In genomic region chr5:75720882-75721281, GRCh38 we compare ENCODE assay signal across 1 cellular context.
TF ChIP-seq lines count a peak whose summit lies in the region.

No MANE protein-coding gene starts in this region.

TF ChIP-seq in HepG2, 621 proteins besides CTCF, POLR2A, EP300 and RAD21 (continued from another document and continues in another):
- peak; percentile 77; the same call in 1 of the 2 replicates for TF ChIP-seq ZBTB25 (CRISPR knock-in tag; IDR thresholded peaks at IDR 0.05)
- TF ChIP-seq ZNF816 (CRISPR knock-in tag; IDR thresholded peaks at IDR 0.05; ENCODE audit: borderline replicate concordance), result no peak
- TF ChIP-seq BRD4 (CRISPR knock-in tag; IDR thresholded peaks at IDR 0.05), result no peak
- TF ChIP-seq ZNF710 (CRISPR knock-in tag; IDR thresholded peaks at IDR 0.05; ENCODE audit: borderline replicate concordance), result no peak
- no peak for TF ChIP-seq ZSCAN20 (CRISPR knock-in tag; IDR thresholded peaks at IDR 0.05; ENCODE audit: borderline replicate concordance)
- no peak for TF ChIP-seq GRHL1 (CRISPR knock-in tag; conservative IDR thresholded peaks at IDR 0.05)
- no peak for TF ChIP-seq SETDB1 (CRISPR knock-in tag; IDR thresholded peaks at IDR 0.05; ENCODE audit: borderline replicate concordance)
- TF ChIP-seq AHDC1 (CRISPR knock-in tag; IDR thresholded peaks at IDR 0.05; ENCODE audit: borderline replicate concordance), result no peak; the same call in 1 of the 2 replicates
- TF ChIP-seq THAP9 (CRISPR knock-in tag; IDR thresholded peaks at IDR 0.05; ENCODE audit: borderline replicate concordance), result no peak
- no peak for TF ChIP-seq NFKB2 (CRISPR knock-in tag; IDR thresholded peaks at IDR 0.05; ENCODE audit: borderline replicate concordance)
- TF ChIP-seq HHEX (CRISPR knock-in tag; IDR thresholded peaks at IDR 0.05), result no peak
- no peak for TF ChIP-seq STAT6 (CRISPR knock-in tag; IDR thresholded peaks at IDR 0.05; ENCODE audit: borderline replicate concordance)
- no peak for TF ChIP-seq HCFC1 (IDR thresholded peaks at IDR 0.05; ENCODE audit: low read depth, low read length)
- TF ChIP-seq ZBTB21 (CRISPR knock-in tag; IDR thresholded peaks at IDR 0.05), result peak; percentile 63
- TF ChIP-seq SKI (IDR thresholded peaks at IDR 0.05; ENCODE audit: partially characterized antibody), result no peak
- TF ChIP-seq ZNF432 (CRISPR knock-in tag; IDR thresholded peaks at IDR 0.05; ENCODE audit: borderline replicate concordance), result no peak
- TF ChIP-seq ZFYVE20 (CRISPR knock-in tag; IDR thresholded peaks at IDR 0.05; ENCODE audit: borderline replicate concordance, low read depth), result no peak
- TF ChIP-seq IRF9 (CRISPR knock-in tag; IDR thresholded peaks at IDR 0.05; ENCODE audit: borderline replicate concordance), result no peak
- TF ChIP-seq GTF3A (CRISPR knock-in tag; conservative IDR thresholded peaks at IDR 0.05), result no peak
- no peak for TF ChIP-seq ZSCAN29 (CRISPR knock-in tag; conservative IDR thresholded peaks at IDR 0.05)
- TF ChIP-seq ZBTB7A (CRISPR knock-in tag; IDR thresholded peaks at IDR 0.05), result no peak
- TF ChIP-seq ZFP90 (CRISPR knock-in tag; IDR thresholded peaks at IDR 0.05; ENCODE audit: borderline replicate concordance), result no peak
- TF ChIP-seq GLI4 (CRISPR knock-in tag; IDR thresholded peaks at IDR 0.05; ENCODE audit: borderline replicate concordance), result no peak
- TF ChIP-seq GFI1 (CRISPR knock-in tag; IDR thresholded peaks at IDR 0.05; ENCODE audit: borderline replicate concordance), result no peak
- TF ChIP-seq SYNCRIP (IDR thresholded peaks at IDR 0.05; ENCODE audit: insufficient read depth, low read depth, low read length), result no peak
- no peak for TF ChIP-seq ZSCAN22 (CRISPR knock-in tag; IDR thresholded peaks at IDR 0.05)
- TF ChIP-seq AFF4 (CRISPR knock-in tag; IDR thresholded peaks at IDR 0.05), result no peak
- TF ChIP-seq AKAP8 (CRISPR knock-in tag; IDR thresholded peaks at IDR 0.05), result no peak
- TF ChIP-seq REL (CRISPR knock-in tag; conservative IDR thresholded peaks at IDR 0.05), result no peak
- TF ChIP-seq XRCC5 (optimal IDR thresholded peaks at IDR 0.05; ENCODE audit: low read length), result no peak
- TF ChIP-seq ZNF17 (CRISPR knock-in tag; IDR thresholded peaks at IDR 0.05), result no peak
- no peak for TF ChIP-seq SP4 (CRISPR knock-in tag; IDR thresholded peaks at IDR 0.05)
- no peak for TF ChIP-seq SCMH1 (CRISPR knock-in tag; IDR thresholded peaks at IDR 0.05; ENCODE audit: borderline replicate concordance)
- peak; percentile 25; the same call in 1 of the 2 replicates for TF ChIP-seq ZNF292 (CRISPR knock-in tag; IDR thresholded peaks at IDR 0.05; ENCODE audit: borderline replicate concordance, low read depth)
- no peak for TF ChIP-seq AGO2 (optimal IDR thresholded peaks at IDR 0.05; ENCODE audit: low read depth, low read length)
- TF ChIP-seq GMEB1 (CRISPR knock-in tag; IDR thresholded peaks at IDR 0.05; ENCODE audit: borderline replicate concordance), result no peak
